Comparison of ENCODE assay signal across 20 cellular contexts in genomic region chr12:115088328-115088994, GRCh38.
DNase-seq lines count a peak whose midpoint lies in the region; ATAC-seq and TF ChIP-seq lines count a peak whose summit lies in the region.
"Had no signal": no experiment of that assay in that cellular context is flagged by ENCODE, and none has a peak within 500 bp of the region (broad histone marks: within the 10 kb centered on the region; RNA-seq: fewer than 3 reads in every experiment).

No MANE protein-coding gene starts in this region.

- no peaks in the 10 kb centered on the region for H3K27me3 ChIP-seq in right cardiac atrium (ENCODE audit: control insufficient read depth, insufficient read depth)
- H3K27me3 ChIP-seq: gastroesophageal sphincter, Peyer's patch had no signal

- TF ChIP-seq CTCF in WTC11 (IDR thresholded peaks at IDR 0.05) = no peak

- intact Hi-C loops in right cardiac atrium (cut with DNase I) (no loop called here), sciatic nerve (cut with DNase I) (no loop called here)

- no peaks in the 10 kb centered on the region for H3K9me3 ChIP-seq in right cardiac atrium (ENCODE audit: control insufficient read depth, low read length)
- H3K9me3 ChIP-seq: gastroesophageal sphincter, Peyer's patch had no signal

- DNase-seq in DMS79 treated with DMSO at 0.1 percent for 48 hours (lab: John Stamatoyannopoulos, UW) (peak; percentile 38), WTC11 (ENCODE audit: low spot score) (no peak), right cardiac atrium (peak in 2 of 3 donors; percentile 25 to 58), sciatic nerve (ENCODE audit: low spot score) (no peak), NCI-H446 (lab: John Stamatoyannopoulos, UW) (no peak), pons (ENCODE audit: low spot score) (no peak)
- DNase-seq: activated CD4-positive, alpha-beta T cell treated with anti-CD3 and anti-CD28 coated beads, Interleukin-2, amount 50 U/mL, for 1 hour; activated naive CD8-positive, alpha-beta T cell treated with anti-CD3 and anti-CD28 coated beads, Interleukin-2, amount 10 ng/mL, durations not matched to agents 7 days and 5 days; CD4-positive, alpha-beta memory T cell; effector CD8-positive, alpha-beta T cell; naive thymus-derived CD8-positive, alpha-beta T cell; NCI-H1048; NCI-H2081; NK-92 treated with Interleukin-12 subunit alpha and Interleukin-12 subunit beta, amount 100 ng/mL, for 24 hours; Peyer's patch; WERI-Rb-1 had no signal

- H3K9me3 Mint-ChIP-seq in WTC11 = no peaks in the 10 kb centered on the region

- ATAC-seq in WTC11 (no peak), right cardiac atrium (no peak), sciatic nerve (peak; percentile 30), HG03378 (IDR thresholded peaks at IDR 0.05; ENCODE audit: unreplicated experiment) (no peak)
- ATAC-seq: gastroesophageal sphincter; naive thymus-derived CD8-positive, alpha-beta T cell had no signal

- no peak overlapping the region for H3K27ac ChIP-seq in right cardiac atrium (ENCODE audit: low read length)
- H3K27ac ChIP-seq: gastroesophageal sphincter, Peyer's patch, SK-N-MC, WERI-Rb-1 had no signal

- no peaks in the 10 kb centered on the region for H3K4me1 ChIP-seq in right cardiac atrium (ENCODE audit: control insufficient read depth, insufficient read depth, low read length)
- H3K4me1 ChIP-seq: gastroesophageal sphincter, Peyer's patch had no signal

- H3K4me3 ChIP-seq in right cardiac atrium (ENCODE audit: low read length) = no peak overlapping the region
- H3K4me3 ChIP-seq: gastroesophageal sphincter, Peyer's patch, SK-N-MC had no signal

- no peaks in the 10 kb centered on the region for H3K27me3 Mint-ChIP-seq in WTC11 (ENCODE audit: low read depth)
- H3K27me3 Mint-ChIP-seq: activated naive CD8-positive, alpha-beta T cell treated with anti-CD3 and anti-CD28 coated beads, Interleukin-2, amount 10 ng/mL, durations not matched to agents 7 days and 5 days; CD4-positive, alpha-beta memory T cell had no signal

- H3K4me1 Mint-ChIP-seq in WTC11 = no peaks in the 10 kb centered on the region
- H3K4me1 Mint-ChIP-seq: activated naive CD8-positive, alpha-beta T cell treated with anti-CD3 and anti-CD28 coated beads, Interleukin-2, amount 10 ng/mL, durations not matched to agents 7 days and 5 days; brain; CD4-positive, alpha-beta memory T cell; naive thymus-derived CD8-positive, alpha-beta T cell had no signal

- POLR2A ChIA-PET in WTC11 (lab: Charles Lee) = no interaction called here

- H3K27ac Mint-ChIP-seq in WTC11 = no peak overlapping the region
- H3K27ac Mint-ChIP-seq: activated naive CD8-positive, alpha-beta T cell treated with anti-CD3 and anti-CD28 coated beads, Interleukin-2, amount 10 ng/mL, durations not matched to agents 7 days and 5 days; brain; CD4-positive, alpha-beta memory T cell; naive thymus-derived CD8-positive, alpha-beta T cell had no signal

- CTCF ChIA-PET in WTC11 (lab: Charles Lee) = no interaction called here

- 66% methylated on average over 3 of the region's 3 CpGs for WGBS in right cardiac atrium

- no peak overlapping the region for H3K4me3 Mint-ChIP-seq in WTC11
- H3K4me3 Mint-ChIP-seq: activated naive CD8-positive, alpha-beta T cell treated with anti-CD3 and anti-CD28 coated beads, Interleukin-2, amount 10 ng/mL, durations not matched to agents 7 days and 5 days; brain; CD4-positive, alpha-beta memory T cell; naive thymus-derived CD8-positive, alpha-beta T cell had no signal

- H3K36me3 Mint-ChIP-seq in WTC11 = no peaks in the 10 kb centered on the region
- H3K36me3 Mint-ChIP-seq: activated naive CD8-positive, alpha-beta T cell treated with anti-CD3 and anti-CD28 coated beads, Interleukin-2, amount 10 ng/mL, durations not matched to agents 7 days and 5 days; brain; CD4-positive, alpha-beta memory T cell; naive thymus-derived CD8-positive, alpha-beta T cell had no signal

TF ChIP-seq in WTC11, 78 proteins besides CTCF, POLR2A, EP300 and RAD21:
- TF ChIP-seq GABPB1 (CRISPR knock-in tag; IDR thresholded peaks at IDR 0.05) (peak; percentile 80), MXD4 (CRISPR knock-in tag; IDR thresholded peaks at IDR 0.05; ENCODE audit: borderline replicate concordance) (no peak)

Comparison
In these comparisons a context has a peak if more than half of its experiments do, and no peak if none do; other contexts are left out.
1. DNase-seq: peak in DMS79 treated with DMSO at 0.1 percent for 48 hours (single experiment) and right cardiac atrium (2 of 3); none in WTC11 (single experiment), sciatic nerve (single experiment), NCI-H446 (0 of 2) and pons (single experiment).